Comparison of ENCODE assay signal across 8 cellular contexts in the genomic region with DNA sequence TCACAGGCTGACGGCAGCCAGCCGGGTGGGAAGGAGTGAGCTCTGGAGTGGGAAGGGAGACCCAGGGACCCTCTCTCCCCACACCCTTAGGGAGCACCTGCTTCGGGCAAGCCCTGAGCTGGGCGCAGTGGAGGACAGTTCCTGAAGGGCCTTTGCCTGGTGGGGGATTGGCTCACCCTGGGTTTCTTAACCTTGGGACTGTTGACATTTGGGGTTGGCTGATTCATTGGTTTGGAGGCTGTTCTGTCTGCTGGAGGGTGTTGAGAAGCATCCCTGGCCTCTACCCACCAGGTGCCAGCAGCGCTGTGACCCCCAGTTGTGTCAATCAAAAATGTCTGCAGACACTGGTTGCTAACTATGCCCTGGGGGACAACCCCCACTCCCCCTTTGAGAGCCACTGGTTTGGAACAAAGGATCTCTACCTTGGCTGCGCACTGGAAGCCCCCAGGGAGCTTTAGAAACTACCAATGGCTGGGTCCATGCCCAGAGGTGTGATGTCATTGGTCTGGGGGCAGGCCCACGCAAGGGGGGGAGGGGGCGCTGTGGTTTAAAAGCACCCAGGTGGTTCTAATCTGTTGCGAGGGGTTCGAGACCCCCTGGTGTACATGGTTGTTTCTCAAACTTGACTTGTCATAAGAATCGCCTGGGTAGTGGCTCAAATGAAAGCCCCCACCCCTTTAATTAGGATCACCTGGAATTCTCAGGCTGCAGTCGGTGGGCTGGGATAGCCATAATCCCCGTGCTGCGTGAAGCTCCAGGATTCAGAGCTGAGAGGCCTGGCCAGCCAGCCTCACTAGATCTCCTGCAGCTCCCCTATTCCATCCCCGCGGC.
DNase-seq lines count a peak whose midpoint lies in the region; ATAC-seq and TF ChIP-seq lines count a peak whose summit lies in the region.

No MANE protein-coding gene starts in this region.

- H3K9me3 ChIP-seq in Peyer's patch: no peaks in the 10 kb centered on the region
- H3K9me3 ChIP-seq in iPS-20b (ENCODE audit: insufficient read depth, low read depth, low read length): no peaks in the 10 kb centered on the region

- POLR2A ChIA-PET in activated CD8-positive, alpha-beta T cell treated with anti-CD3 and anti-CD28 coated beads for 36 hours (lab: Charles Lee): interaction anchor here (0.8 to 1.4 kb wide), 3 partner anchors 8 to 13 kb away, joined by 3 to 4 read pairs (median 3); no protein-coding TSS in a partner anchor
- POLR2A ChIA-PET in activated CD8-positive, alpha-beta T cell treated with anti-CD3 and anti-CD28 coated beads, Interleukin-2, amount 10 ng/mL, durations not matched to agents 7 days and 5 days (lab: Charles Lee): no interaction called here

- H3K27ac Mint-ChIP-seq in activated CD8-positive, alpha-beta T cell treated with anti-CD3 and anti-CD28 coated beads for 36 hours: no peak overlapping the region
- H3K27ac Mint-ChIP-seq in activated CD8-positive, alpha-beta T cell treated with anti-CD3 and anti-CD28 coated beads, Interleukin-2, amount 10 ng/mL, durations not matched to agents 7 days and 5 days: no peak overlapping the region
- peak overlapping the region; percentile 81 for H3K27ac Mint-ChIP-seq in type B pancreatic cell
- H3K27ac Mint-ChIP-seq in activated CD4-positive, alpha-beta T cell treated with anti-CD3 and anti-CD28 coated beads, Interleukin-2, amount 10 ng/mL, durations not matched to agents 24 days and 14 days: no peak overlapping the region

- no peak overlapping the region for H3K4me3 Mint-ChIP-seq in activated CD8-positive, alpha-beta T cell treated with anti-CD3 and anti-CD28 coated beads for 36 hours
- H3K4me3 Mint-ChIP-seq in activated CD8-positive, alpha-beta T cell treated with anti-CD3 and anti-CD28 coated beads, Interleukin-2, amount 10 ng/mL, durations not matched to agents 7 days and 5 days: no peak overlapping the region
- H3K4me3 Mint-ChIP-seq in type B pancreatic cell: peak overlapping the region; percentile 92
- no peak overlapping the region for H3K4me3 Mint-ChIP-seq in activated CD4-positive, alpha-beta T cell treated with anti-CD3 and anti-CD28 coated beads, Interleukin-2, amount 10 ng/mL, durations not matched to agents 24 days and 14 days

- no peak for TF ChIP-seq POLR2A in Peyer's patch (IDR thresholded peaks at IDR 0.05)

- peak overlapping the region in 3 of 4 donors; percentile 4 to 81 (median 81) for H3K27ac ChIP-seq in Peyer's patch
- H3K27ac ChIP-seq in iPS-20b (ENCODE audit: low read length): no peak overlapping the region

- peaks cover 5% of the 10 kb centered on the region for H3K4me1 Mint-ChIP-seq in activated CD8-positive, alpha-beta T cell treated with anti-CD3 and anti-CD28 coated beads for 36 hours (ENCODE audit: low read depth)
- H3K4me1 Mint-ChIP-seq in activated CD8-positive, alpha-beta T cell treated with anti-CD3 and anti-CD28 coated beads, Interleukin-2, amount 10 ng/mL, durations not matched to agents 7 days and 5 days (ENCODE audit: low read depth): peaks cover 3% of the 10 kb centered on the region
- peaks cover 45% of the 10 kb centered on the region for H3K4me1 Mint-ChIP-seq in type B pancreatic cell (ENCODE audit: unreplicated experiment)
- H3K4me1 Mint-ChIP-seq in activated CD4-positive, alpha-beta T cell treated with anti-CD3 and anti-CD28 coated beads, Interleukin-2, amount 10 ng/mL, durations not matched to agents 24 days and 14 days: peaks cover 3% of the 10 kb centered on the region

- H3K36me3 ChIP-seq in Peyer's patch (no peaks in the 10 kb centered on the region), iPS-20b (ENCODE audit: insufficient read depth, low read depth, low read length) (no peaks in the 10 kb centered on the region)

- peaks cover 12% of the 10 kb centered on the region for H3K27me3 Mint-ChIP-seq in activated CD8-positive, alpha-beta T cell treated with anti-CD3 and anti-CD28 coated beads for 36 hours
- peaks cover 32% of the 10 kb centered on the region for H3K27me3 Mint-ChIP-seq in activated CD8-positive, alpha-beta T cell treated with anti-CD3 and anti-CD28 coated beads, Interleukin-2, amount 10 ng/mL, durations not matched to agents 7 days and 5 days (ENCODE audit: low read depth)
- peaks cover 1% of the 10 kb centered on the region for H3K27me3 Mint-ChIP-seq in type B pancreatic cell
- H3K27me3 Mint-ChIP-seq in activated CD4-positive, alpha-beta T cell treated with anti-CD3 and anti-CD28 coated beads, Interleukin-2, amount 10 ng/mL, durations not matched to agents 24 days and 14 days: peaks cover 36% of the 10 kb centered on the region

- no peaks in the 10 kb centered on the region for H3K36me3 Mint-ChIP-seq in activated CD8-positive, alpha-beta T cell treated with anti-CD3 and anti-CD28 coated beads for 36 hours (ENCODE audit: low read depth)
- no peaks in the 10 kb centered on the region for H3K36me3 Mint-ChIP-seq in activated CD8-positive, alpha-beta T cell treated with anti-CD3 and anti-CD28 coated beads, Interleukin-2, amount 10 ng/mL, durations not matched to agents 7 days and 5 days (ENCODE audit: low read depth)
- no peaks in the 10 kb centered on the region for H3K36me3 Mint-ChIP-seq in type B pancreatic cell
- no peaks in the 10 kb centered on the region for H3K36me3 Mint-ChIP-seq in activated CD4-positive, alpha-beta T cell treated with anti-CD3 and anti-CD28 coated beads, Interleukin-2, amount 10 ng/mL, durations not matched to agents 24 days and 14 days (ENCODE audit: low read depth)

- intact Hi-C loops in activated CD8-positive, alpha-beta T cell treated with anti-CD3 and anti-CD28 coated beads for 36 hours (cut with micrococcal nuclease): no loop called here
- intact Hi-C loops in activated CD4-positive, alpha-beta T cell treated with anti-CD3 and anti-CD28 coated beads, Interleukin-2, amount 10 ng/mL, durations not matched to agents 24 days and 14 days (cut with micrococcal nuclease): no loop called here

- H3K4me3 ChIP-seq in Peyer's patch: no peak overlapping the region
- H3K4me3 ChIP-seq in iPS-20b (ENCODE audit: low read length): peak overlapping the region; percentile 63; the same call in 1 of the 2 replicates

- peak; percentile 32 for DNase-seq in activated CD8-positive, alpha-beta T cell treated with anti-CD3 and anti-CD28 coated beads for 36 hours
- DNase-seq in activated CD8-positive, alpha-beta T cell treated with anti-CD3 and anti-CD28 coated beads, Interleukin-2, amount 10 ng/mL, durations not matched to agents 7 days and 5 days: no peak
- DNase-seq in Peyer's patch (no peak), type B pancreatic cell (ENCODE audit: extremely low spot score, unreplicated experiment) (no peak), islet precursor cell (no peak)
- no peak for DNase-seq in activated CD4-positive, alpha-beta T cell treated with anti-CD3 and anti-CD28 coated beads, Interleukin-2, amount 10 ng/mL, durations not matched to agents 24 days and 14 days

- H3K9me3 Mint-ChIP-seq in activated CD8-positive, alpha-beta T cell treated with anti-CD3 and anti-CD28 coated beads for 36 hours: no peaks in the 10 kb centered on the region
- no peaks in the 10 kb centered on the region for H3K9me3 Mint-ChIP-seq in activated CD8-positive, alpha-beta T cell treated with anti-CD3 and anti-CD28 coated beads, Interleukin-2, amount 10 ng/mL, durations not matched to agents 7 days and 5 days (ENCODE audit: insufficient read depth)
- H3K9me3 Mint-ChIP-seq in type B pancreatic cell: no peaks in the 10 kb centered on the region
- no peaks in the 10 kb centered on the region for H3K9me3 Mint-ChIP-seq in activated CD4-positive, alpha-beta T cell treated with anti-CD3 and anti-CD28 coated beads, Interleukin-2, amount 10 ng/mL, durations not matched to agents 24 days and 14 days

- no peak overlapping the region for H3K9ac ChIP-seq in iPS-20b (ENCODE audit: low read depth, low read length)

- peak; percentile 44 for ATAC-seq in activated CD8-positive, alpha-beta T cell treated with anti-CD3 and anti-CD28 coated beads for 36 hours
- ATAC-seq in activated CD8-positive, alpha-beta T cell treated with anti-CD3 and anti-CD28 coated beads, Interleukin-2, amount 10 ng/mL, durations not matched to agents 7 days and 5 days: no peak
- no peak for ATAC-seq in GM18498 (IDR thresholded peaks at IDR 0.05; ENCODE audit: unreplicated experiment)

- H3K4me1 ChIP-seq in Peyer's patch (peaks cover 3 to 42% (median 9%) of the 10 kb centered on the region in 4 donors), iPS-20b (ENCODE audit: insufficient read depth, low read length) (peaks cover 19% of the 10 kb centered on the region; the same call in 1 of the 2 replicates)

- TF ChIP-seq CTCF in activated CD8-positive, alpha-beta T cell treated with anti-CD3 and anti-CD28 coated beads for 36 hours (IDR thresholded peaks at IDR 0.05): no peak
- TF ChIP-seq CTCF in Peyer's patch (IDR thresholded peaks at IDR 0.05) (no peak), type B pancreatic cell (conservative IDR thresholded peaks at IDR 0.05) (no peak)

- CTCF ChIA-PET in activated CD8-positive, alpha-beta T cell treated with anti-CD3 and anti-CD28 coated beads for 36 hours (lab: Charles Lee): interaction anchor here (0.6 to 1.9 kb wide), 11 partner anchors 10 to 155 kb away, joined by 3 to 9 read pairs (median 3); no protein-coding TSS in a partner anchor
- CTCF ChIA-PET in activated CD8-positive, alpha-beta T cell treated with anti-CD3 and anti-CD28 coated beads, Interleukin-2, amount 10 ng/mL, durations not matched to agents 7 days and 5 days (lab: Charles Lee): interaction anchor here (1.0 to 1.1 kb wide), 2 partner anchors 41 to 155 kb away, joined by 3 to 4 read pairs; no protein-coding TSS in a partner anchor

- H3K27me3 ChIP-seq in Peyer's patch (no peaks in the 10 kb centered on the region), iPS-20b (ENCODE audit: insufficient read depth, low read length) (peaks cover 78% of the 10 kb centered on the region)
